9 cellular contexts compared by ENCODE assay signal in the genomic region with DNA sequence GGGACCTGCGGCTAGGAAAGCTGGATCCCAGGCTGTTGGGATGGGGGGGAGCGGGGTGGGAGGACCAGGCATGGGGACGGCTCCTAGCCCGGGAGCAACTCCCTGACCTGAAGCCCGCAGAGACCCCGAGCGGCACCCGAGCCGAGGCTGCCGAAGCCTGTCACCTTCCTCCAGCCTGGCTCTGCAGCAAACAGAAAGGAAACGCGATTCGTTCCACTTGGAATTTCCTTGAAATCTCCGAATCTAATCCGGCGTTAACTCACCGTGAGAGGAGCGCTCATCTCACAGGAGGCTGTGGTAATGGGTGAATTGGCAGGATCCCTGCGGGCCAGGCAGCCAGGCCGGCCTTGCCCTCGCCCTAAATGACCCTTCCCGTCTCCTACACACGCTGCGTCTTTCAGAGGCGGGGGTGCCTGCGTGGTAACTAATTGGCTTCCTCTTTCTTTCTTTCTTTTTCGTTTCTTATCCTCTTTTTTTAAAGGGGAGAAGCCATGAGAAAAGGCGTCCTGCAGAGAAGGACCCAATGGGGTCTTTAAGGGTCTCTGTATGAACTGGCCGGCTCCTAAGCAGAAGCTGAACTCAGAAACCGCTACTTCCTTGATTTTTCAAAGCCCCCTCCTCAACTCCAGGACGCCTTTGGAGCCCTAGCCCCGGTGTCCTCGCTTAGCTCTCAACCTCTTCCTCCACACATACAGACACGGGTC. TPM values are rescaled to one million over a fixed set of nuclear protein-coding genes. Genes with fewer than 3 reads are reported as not detected.
DNase-seq lines count a peak whose midpoint lies in the region; ATAC-seq and TF ChIP-seq lines count a peak whose summit lies in the region.
"Had no signal": no experiment of that assay in that cellular context is flagged by ENCODE, and none has a peak within 500 bp of the region (broad histone marks: within the 10 kb centered on the region; RNA-seq: fewer than 3 reads in every experiment).

No MANE protein-coding gene starts in this region.

- peaks cover 43% of the 10 kb centered on the region for H3K4me1 ChIP-seq in lower lobe of right lung

- intact Hi-C loops in activated CD4-positive, alpha-beta memory T cell treated with anti-CD3 and anti-CD28 coated beads for 36 hours (cut with micrococcal nuclease), result loop anchor here (5.0 kb wide), 2 partner anchors 97 to 258 kb away; partner anchors contain the start of gene ZCCHC7
- intact Hi-C loops in lower lobe of right lung (cut with DNase I), result no loop called here

- peaks cover 45% of the 10 kb centered on the region for H3K4me1 Mint-ChIP-seq in activated CD4-positive, alpha-beta memory T cell treated with anti-CD3 and anti-CD28 coated beads for 36 hours (ENCODE audit: low read depth)

- in situ Hi-C loops in ACHN (cut with HindIII; ENCODE audit: low pct_ligation_motif_present, low pct_unique_long_range_greater_than_20kb, low sequenced_read_pairs), result no loop called here

- H3K4me3 ChIP-seq in GM12875 (ENCODE audit: low read depth, low read length) (peak overlapping the region; percentile 98), lower lobe of right lung (peak overlapping the region; percentile 50)

- peak overlapping the region; percentile 40 for H3K4me3 Mint-ChIP-seq in activated CD4-positive, alpha-beta memory T cell treated with anti-CD3 and anti-CD28 coated beads for 36 hours

- no peaks in the 10 kb centered on the region for H3K36me3 ChIP-seq in lower lobe of right lung

- POLR2A ChIA-PET in activated CD4-positive, alpha-beta memory T cell treated with anti-CD3 and anti-CD28 coated beads for 36 hours (lab: Charles Lee), result interaction anchor here (1.1 kb wide), 1 partner anchor 12 kb away, joined by 3 read pairs; no protein-coding TSS in a partner anchor

- H3K27me3 Mint-ChIP-seq in activated CD4-positive, alpha-beta memory T cell treated with anti-CD3 and anti-CD28 coated beads for 36 hours, result peaks cover 81% of the 10 kb centered on the region

- no peak overlapping the region for H3K27ac ChIP-seq in lower lobe of right lung

- TF ChIP-seq CTCF in GM12875 (IDR thresholded peaks at IDR 0.05; ENCODE audit: borderline replicate concordance, insufficient read depth, low read depth, low read length) (no peak), lower lobe of right lung (IDR thresholded peaks at IDR 0.05) (no peak)

- H3K36me3 Mint-ChIP-seq in activated CD4-positive, alpha-beta memory T cell treated with anti-CD3 and anti-CD28 coated beads for 36 hours, result no peaks in the 10 kb centered on the region

- no peak overlapping the region for H3K27ac Mint-ChIP-seq in activated CD4-positive, alpha-beta memory T cell treated with anti-CD3 and anti-CD28 coated beads for 36 hours

- CTCF ChIA-PET in activated CD4-positive, alpha-beta memory T cell treated with anti-CD3 and anti-CD28 coated beads for 36 hours (lab: Charles Lee), result interaction anchor here (1.0 to 1.4 kb wide), 2 partner anchors 11 to 152 kb away, joined by 3 to 5 read pairs; no protein-coding TSS in a partner anchor

- no peaks in the 10 kb centered on the region for H3K9me3 ChIP-seq in lower lobe of right lung

- no peaks in the 10 kb centered on the region for H3K9me3 Mint-ChIP-seq in activated CD4-positive, alpha-beta memory T cell treated with anti-CD3 and anti-CD28 coated beads for 36 hours

- H3K27me3 ChIP-seq in lower lobe of right lung (ENCODE audit: low read depth), result peaks cover 100% of the 10 kb centered on the region

- DNase-seq in ACHN (peak; percentile 12), lower lobe of right lung (no peak)
- DNase-seq in activated CD4-positive, alpha-beta memory T cell treated with anti-CD3 and anti-CD28 coated beads for 36 hours, result no peak
- no peak for DNase-seq in stimulated activated CD8-positive, alpha-beta memory T cell treated with anti-CD3 and anti-CD28 coated beads, Interleukin-4, amount 100 ng/mL, for 48 hours
- DNase-seq in stimulated activated CD4-positive, alpha-beta T cell treated with anti-CD3 and anti-CD28 coated beads, Interleukin-12 subunit alpha, Interleukin-12 subunit beta, amount 100 ng/mL, for 4 hours, result no peak

- ATAC-seq in lower lobe of right lung (no peak), HG02763 (IDR thresholded peaks at IDR 0.05; ENCODE audit: unreplicated experiment) (no peak), GM19324 (IDR thresholded peaks at IDR 0.05; ENCODE audit: low FRiP score, unreplicated experiment) (no peak)

RNA-seq across cellular contexts. Expression of gene PAX5, which starts 8.5 kb away (rescaled TPM):
- under 1 TPM; 0.12 to 0.15 TPM for total RNA-seq in activated CD4-positive, alpha-beta memory T cell treated with anti-CD3 and anti-CD28 coated beads for 36 hours
- total RNA-seq in lower lobe of right lung, result 0.18 TPM
- total RNA-seq: SK-MEL-5 had no signal
